In genomic region chr15:74127954-74128784, GRCh38 we compare ENCODE assay signal across 10 cellular contexts. TPM values are rescaled to one million over a fixed set of nuclear protein-coding genes. Genes with fewer than 3 reads are reported as not detected.
DNase-seq lines count a peak whose midpoint lies in the region; ATAC-seq and TF ChIP-seq lines count a peak whose summit lies in the region.
"Had no signal": no experiment of that assay in that cellular context is flagged by ENCODE, and none has a peak within 500 bp of the region (broad histone marks: within the 10 kb centered on the region; RNA-seq: fewer than 3 reads in every experiment).

No MANE protein-coding gene starts in this region.

- TF ChIP-seq CTCF in heart right ventricle (IDR thresholded peaks at IDR 0.05) = no peak

- H3K4me2 ChIP-seq in GM23248 (ENCODE audit: unreplicated experiment) (peak overlapping the region; percentile 81), skeletal muscle satellite cell (ENCODE audit: low read length) (peak overlapping the region; percentile 97)

- no peaks in the 10 kb centered on the region for H3K9me2 ChIP-seq in GM23248 (ENCODE audit: insufficient read depth)

- peak overlapping the region; percentile 64 for H3K9ac ChIP-seq in GM23248
- peak overlapping the region; percentile 56 for H3K9ac ChIP-seq in skeletal muscle satellite cell (ENCODE audit: low read depth, low read length)

- H3K27me3 Mint-ChIP-seq in T-helper 17 cell = peaks cover 90% of the 10 kb centered on the region

- intact Hi-C loops in heart right ventricle (cut with DNase I) = loop anchor here (1.0 to 10.0 kb wide), 16 partner anchors 53 to 194 kb away; no protein-coding TSS in a partner anchor

- H3K4me3 ChIP-seq in GM23248 (peak overlapping the region; percentile 73), heart right ventricle (peak overlapping the region; percentile 20 to 64 (median 52)), skeletal muscle satellite cell (ENCODE audit: low read length) (peak overlapping the region; percentile 72)

- no peaks in the 10 kb centered on the region for H3K36me3 ChIP-seq in GM23248 (ENCODE audit: low read depth)
- H3K36me3 ChIP-seq in heart right ventricle = peaks cover 0 to 7% (median 0%) of the 10 kb centered on the region in 9 donors
- no peaks in the 10 kb centered on the region for H3K36me3 ChIP-seq in skeletal muscle satellite cell (ENCODE audit: insufficient read depth, low read length)

- H3K27ac ChIP-seq in GM23248 = no peak overlapping the region
- H3K27ac ChIP-seq in heart right ventricle = peak overlapping the region in 9 of 10 donors; percentile 31 to 89 (median 78)

- peak overlapping the region; percentile 59; the same call in 1 of the 2 replicates for H2AFZ ChIP-seq in GM23248

- H3K79me2 ChIP-seq in GM23248 (ENCODE audit: insufficient read depth) = no peaks in the 10 kb centered on the region

- peak; percentile 27 for ATAC-seq in T-helper 17 cell
- ATAC-seq in heart right ventricle = peak; percentile 18 to 61 (median 46)
- no peak for ATAC-seq in GM21526 (IDR thresholded peaks at IDR 0.05; ENCODE audit: low FRiP score, unreplicated experiment)
- ATAC-seq in GM21786 (IDR thresholded peaks at IDR 0.05; ENCODE audit: unreplicated experiment) = no peak
- no peak for ATAC-seq in GM21367 (IDR thresholded peaks at IDR 0.05; ENCODE audit: unreplicated experiment)

- peaks cover 9% of the 10 kb centered on the region for H3K36me3 Mint-ChIP-seq in T-helper 17 cell (ENCODE audit: low read depth)

- in situ Hi-C loops in GM23248 (cut with MboI) = no loop called here

- peak overlapping the region; percentile 66 for H3K27ac Mint-ChIP-seq in T-helper 17 cell
- H3K27ac Mint-ChIP-seq: stimulated activated naive CD8-positive, alpha-beta T cell treated with anti-CD3 and anti-CD28 coated beads, Interleukin-15, Interleukin-2, amounts not matched to agents 100 ng/mL and 50 ng/mL, for 24 hours had no signal

- peaks cover 11% of the 10 kb centered on the region; the same call in 1 of the 2 replicates for H3K4me1 ChIP-seq in GM23248 (ENCODE audit: insufficient read depth)
- peaks cover 3 to 60% (median 48%) of the 10 kb centered on the region in 9 donors for H3K4me1 ChIP-seq in heart right ventricle
- H3K4me1 ChIP-seq in skeletal muscle satellite cell (ENCODE audit: control insufficient read depth, insufficient read depth, low read length) = peaks cover 12% of the 10 kb centered on the region

- H3K9me3 ChIP-seq in GM23248 (ENCODE audit: low read depth) (no peaks in the 10 kb centered on the region), T-helper 17 cell (ENCODE audit: control insufficient read depth, low read length, poor library complexity, severe bottlenecking) (no peaks in the 10 kb centered on the region), heart right ventricle (no peaks in the 10 kb centered on the region), skeletal muscle satellite cell (replicated peaks; ENCODE audit: low read length) (peaks cover 3% of the 10 kb centered on the region)

- 11 to 14% methylated on average over 53 of the region's 53 CpGs for WGBS in GM23248 (ENCODE audit: low coverage in 1 of 2, low lambda C conversion rate in 2 of 2, missing lambda C conversion rate in 2 of 2), 2 experiments
- WGBS in heart right ventricle, 2 donors = 6 to 7% methylated on average over 53 of the region's 53 CpGs

- H4K20me1 ChIP-seq in GM23248 (ENCODE audit: insufficient read depth) = no peaks in the 10 kb centered on the region

- DNase-seq in GM23248 (peak; percentile 63), T-helper 17 cell (no peak), heart right ventricle (peak in 1 of 2 donors; percentile 30)
- DNase-seq in stimulated activated CD4-positive, alpha-beta T cell treated with anti-CD3 and anti-CD28 coated beads, Interleukin-4, amount 100 ng/mL, for 4 hours = no peak

- H3K27me3 ChIP-seq in GM23248 (replicated peaks; ENCODE audit: insufficient read depth) (peaks cover 73% of the 10 kb centered on the region), heart right ventricle (peaks cover 0 to 94% (median 75%) of the 10 kb centered on the region in 7 donors), skeletal muscle satellite cell (ENCODE audit: control insufficient read depth, insufficient read depth, low read length) (peaks cover 93% of the 10 kb centered on the region)

- H3K4me1 Mint-ChIP-seq in T-helper 17 cell = peaks cover 18% of the 10 kb centered on the region

- H3K4me3 Mint-ChIP-seq in T-helper 17 cell = peak overlapping the region; percentile 78
- H3K4me3 Mint-ChIP-seq: stimulated activated naive CD8-positive, alpha-beta T cell treated with anti-CD3 and anti-CD28 coated beads, Interleukin-15, Interleukin-2, amounts not matched to agents 100 ng/mL and 50 ng/mL, for 24 hours had no signal

- H3F3A ChIP-seq in GM23248 (ENCODE audit: insufficient read depth) = no peaks in the 10 kb centered on the region

RNA-seq across cellular contexts. Expression of gene ISLR2, which starts 2.2 kb away (rescaled TPM):
- total RNA-seq in GM23248 (2014; rRNA removed; shearing (Covaris generic)) = not detected in 2 replicates
- polyA plus RNA-seq in GM23248 (2016; fragmentation: Nextera tagmentation; extraction: Ambion mirVana) (0.20 TPM in 1 of 2 replicates, not detected in the other), heart right ventricle (1 to 10 TPM; 3.9 to 5.6 TPM)
- total RNA-seq in T-helper 17 cell (not detected), heart right ventricle (1 to 10 TPM; 1.2 to 8.7 (median 2.2) TPM)
- total RNA-seq in skeletal muscle satellite cell (2012; rRNA removed) = under 0.01 and 0.25 TPM in 2 replicates

RNA-seq across cellular contexts. Expression of gene ISLR, which starts 45.3 kb away (rescaled TPM):
- 110 and 127 TPM in 2 replicates for total RNA-seq in GM23248 (2014; rRNA removed; shearing (Covaris generic))
- 124 and 125 TPM in 2 replicates for polyA plus RNA-seq in GM23248 (2016; fragmentation: Nextera tagmentation; extraction: Ambion mirVana)
- total RNA-seq in T-helper 17 cell = not detected
- 10 to 100 TPM in 9 of 10 donors, 1 to 10 TPM in 1; 9.1 to 19.7 (median 14.1) TPM for total RNA-seq in heart right ventricle
- polyA plus RNA-seq in heart right ventricle = 10 to 100 TPM in 1 of 2 donors, 1 to 10 TPM in 1; 8.8 to 12.2 TPM
- total RNA-seq in skeletal muscle satellite cell (2012; rRNA removed) = 10.6 and 34.7 TPM in 2 replicates
- total RNA-seq: dermis microvascular lymphatic vessel endothelial cell had no signal

RNA-seq across cellular contexts. Expression of gene GOLGA6A, which starts 45.8 kb away (rescaled TPM):
- total RNA-seq in GM23248 (2014; rRNA removed; shearing (Covaris generic)) = not detected in 2 replicates
- polyA plus RNA-seq in GM23248 (2016; fragmentation: Nextera tagmentation; extraction: Ambion mirVana) = not detected in 2 replicates
- total RNA-seq in T-helper 17 cell = 1 to 10 TPM in 1 of 2 donors, not detected in 1; 1.0 TPM
- total RNA-seq in heart right ventricle = not detected
- polyA plus RNA-seq in heart right ventricle = not detected
- 0.25 TPM in 1 of 2 replicates, not detected in the other for total RNA-seq in skeletal muscle satellite cell (2012; rRNA removed)
- total RNA-seq: dermis microvascular lymphatic vessel endothelial cell had no signal

Comparison
In these comparisons a context has a peak if more than half of its experiments do, and no peak if none do; other contexts are left out.
1. ATAC-seq: peak in T-helper 17 cell (single experiment) and heart right ventricle (8 of 8); none in GM21526 (single experiment), GM21786 (single experiment) and GM21367 (single experiment).
2. RNA of gene ISLR, which starts 45.3 kb away (total RNA-seq): 110 to 127 TPM in GM23248 and 9.1 to 19.7 TPM in heart right ventricle; not detected in T-helper 17 cell; every median in the first group is over 10 times any median in the second.
3. Peak in every context shown above with its lines, with median percentiles within 50 percentile points of each other: H3K4me3 ChIP-seq.